22 cellular contexts compared by ENCODE assay signal in the genomic region with DNA sequence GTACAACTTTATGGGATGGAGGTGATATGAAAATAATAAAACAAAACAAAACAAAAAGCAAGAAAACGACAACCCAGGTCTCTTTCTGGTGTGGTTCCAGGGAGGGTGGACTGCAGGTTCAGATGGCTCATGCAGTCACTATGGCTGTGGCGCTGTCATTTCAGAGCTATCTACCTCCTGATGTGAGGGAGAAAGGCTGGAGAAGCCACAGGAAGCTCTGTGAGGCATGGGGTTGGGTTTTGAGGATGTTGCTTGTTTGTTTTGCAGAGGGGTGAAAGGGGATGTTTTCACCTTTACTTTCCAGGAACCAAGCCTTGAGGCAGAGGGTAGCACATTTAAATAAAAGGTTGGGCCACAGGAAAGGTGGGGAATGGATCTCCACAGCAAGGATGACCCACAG. TPM values are rescaled to one million over a fixed set of nuclear protein-coding genes. Genes with fewer than 3 reads are reported as not detected.
A peak's percentile ranks its signal among the peaks of the same experiment; 100 is the strongest.
DNase-seq lines count a peak whose midpoint lies in the region; ATAC-seq and TF ChIP-seq lines count a peak whose summit lies in the region.
"Had no signal": no experiment of that assay in that cellular context is flagged by ENCODE, and none has a peak within 500 bp of the region (broad histone marks: within the 10 kb centered on the region; RNA-seq: fewer than 3 reads in every experiment).

No MANE protein-coding gene starts in this region.

- H3K27me3 ChIP-seq in PC-9 (ENCODE audit: insufficient read depth, low read depth) (no peaks in the 10 kb centered on the region), esophagus muscularis mucosa (peaks cover 0 to 3% (median 0%) of the 10 kb centered on the region in 4 donors), uterus (no peaks in the 10 kb centered on the region)
- H3K27me3 ChIP-seq: BLaER1 treated with 17β-estradiol and CSF1 and Interleukin-3, amounts not matched to agents 10 nM and 100 nM; body of pancreas; SJSA1 had no signal

- no TSS peak for BruUV-seq in PC-9 (replicated peaks; lab: Mats Ljungman, UMichigan)

- H3K9me3 ChIP-seq in PC-9 (ENCODE audit: insufficient read depth, low read depth) (no peaks in the 10 kb centered on the region), esophagus muscularis mucosa (no peaks in the 10 kb centered on the region), uterus (no peaks in the 10 kb centered on the region)
- H3K9me3 ChIP-seq: BLaER1 treated with 17β-estradiol and CSF1 and Interleukin-3, amounts not matched to agents 10 nM and 100 nM; body of pancreas; SJSA1 had no signal

- H3K4me3 ChIP-seq in PC-9 (no peak overlapping the region), esophagus muscularis mucosa (no peak overlapping the region), uterus (no peak overlapping the region)
- H3K4me3 ChIP-seq: BLaER1 treated with 17β-estradiol and CSF1 and Interleukin-3, amounts not matched to agents 10 nM and 100 nM; body of pancreas; coronary artery; GM12878; SJSA1 had no signal

- H3K27me3 Mint-ChIP-seq in activated CD4-positive, alpha-beta T cell treated with anti-CD3 and anti-CD28 coated beads, Interleukin-2, amount 10 ng/mL, durations not matched to agents 7 days and 5 days, result no peaks in the 10 kb centered on the region
- H3K27me3 Mint-ChIP-seq: activated naive CD8-positive, alpha-beta T cell had no signal

- TF ChIP-seq CTCF in PC-9 (conservative IDR thresholded peaks at IDR 0.05), result no peak
- TF ChIP-seq CTCF in esophagus muscularis mucosa (IDR thresholded peaks at IDR 0.05), result no peak
- no peak for TF ChIP-seq CTCF in uterus (IDR thresholded peaks at IDR 0.05)

- intact Hi-C loops in PC-9 (cut with micrococcal nuclease; ENCODE audit: unreplicated experiment) (loop anchor here (5.0 to 10.0 kb wide), 2 partner anchors 264 to 334 kb away; a partner anchor contains a TSS), esophagus muscularis mucosa (cut with DNase I) (no loop called here), uterus (cut with DNase I; ENCODE audit: low total_unique reads) (loop anchor here (5.0 to 10.0 kb wide), 2 partner anchors 94 to 151 kb away; no protein-coding TSS in a partner anchor)

- H3K4me2 ChIP-seq in PC-9, result no peak overlapping the region

- peaks cover 63% of the 10 kb centered on the region for H3K4me1 Mint-ChIP-seq in activated CD4-positive, alpha-beta T cell treated with anti-CD3 and anti-CD28 coated beads, Interleukin-2, amount 10 ng/mL, durations not matched to agents 7 days and 5 days
- peaks cover 13% of the 10 kb centered on the region for H3K4me1 Mint-ChIP-seq in stimulated activated effector memory CD8-positive, alpha-beta T cell treated with anti-CD3 and anti-CD28 coated beads, Interleukin-12 subunit alpha, Interleukin-12 subunit beta, amount 100 ng/mL, for 72 hours

- peak; percentile 39 for DNase-seq in activated CD4-positive, alpha-beta T cell treated with anti-CD3 and anti-CD28 coated beads, Interleukin-2, amount 10 ng/mL, durations not matched to agents 7 days and 5 days
- no peak for DNase-seq in activated CD4-positive, alpha-beta T cell treated with anti-CD3 and anti-CD28 coated beads for 48 hours
- no peak for DNase-seq in PC-9
- DNase-seq in esophagus muscularis mucosa (ENCODE audit: extremely low spot score), result no peak
- DNase-seq in stimulated activated effector memory CD8-positive, alpha-beta T cell treated with anti-CD3 and anti-CD28 coated beads, Interleukin-12 subunit alpha, Interleukin-12 subunit beta, amount 100 ng/mL, for 72 hours (ENCODE audit: low spot score in 2 of 2), result no peak
- no peak for DNase-seq in COR-L47 (lab: John Stamatoyannopoulos, UW)
- DNase-seq in uterus, result no peak
- no peak for DNase-seq in iPS-NIHi11 (ENCODE audit: low spot score)
- DNase-seq: activated CD4-positive, alpha-beta T cell treated with anti-CD3 and anti-CD28 coated beads for 1 hour; body of pancreas; H9; NCI-H1417; posterior cingulate gyrus; stimulated activated CD4-positive, alpha-beta T cell treated with anti-CD3 and anti-CD28 coated beads, Interleukin-2, amount 100 ng/mL, for 24 hours; T-helper 9 cell had no signal

- no peaks in the 10 kb centered on the region for H4K20me1 ChIP-seq in PC-9 (ENCODE audit: insufficient read depth)
- H4K20me1 ChIP-seq: BLaER1 treated with 17β-estradiol and CSF1 and Interleukin-3, amounts not matched to agents 10 nM and 100 nM had no signal

- H3K27ac Mint-ChIP-seq in activated CD4-positive, alpha-beta T cell treated with anti-CD3 and anti-CD28 coated beads, Interleukin-2, amount 10 ng/mL, durations not matched to agents 7 days and 5 days, result peak overlapping the region; percentile 86
- peak overlapping the region; percentile 57 for H3K27ac Mint-ChIP-seq in stimulated activated effector memory CD8-positive, alpha-beta T cell treated with anti-CD3 and anti-CD28 coated beads, Interleukin-12 subunit alpha, Interleukin-12 subunit beta, amount 100 ng/mL, for 72 hours
- H3K27ac Mint-ChIP-seq: activated naive CD8-positive, alpha-beta T cell had no signal

- 87% methylated on average over 2 of the region's 2 CpGs for WGBS in esophagus muscularis mucosa

- 0 out of 2 replicates have a peak, but pooled peaks cover 2% of the 10 kb centered on the region for H3K36me3 ChIP-seq in PC-9 (ENCODE audit: low read depth)
- peaks cover 21 to 70% (median 27%) of the 10 kb centered on the region in 4 donors for H3K36me3 ChIP-seq in esophagus muscularis mucosa
- H3K36me3 ChIP-seq in uterus, result no peaks in the 10 kb centered on the region

- H3K27ac ChIP-seq in PC-9, result peak overlapping the region; percentile 50; the same call in 1 of the 2 replicates
- H3K27ac ChIP-seq in esophagus muscularis mucosa (replicated peaks in 1 of 4), result peak overlapping the region; percentile 60 to 84 (median 77)
- H3K27ac ChIP-seq in uterus, result peak overlapping the region in 1 of 2 donors; percentile 52
- H3K27ac ChIP-seq: BLaER1 treated with 17β-estradiol and CSF1 and Interleukin-3, amounts not matched to agents 10 nM and 100 nM; body of pancreas; coronary artery; SJSA1 had no signal

- TF ChIP-seq POLR2A in esophagus muscularis mucosa (IDR thresholded peaks at IDR 0.05; ENCODE audit: low read depth) (no peak), uterus (IDR thresholded peaks at IDR 0.05) (no peak)

- H3F3A ChIP-seq in PC-9 (ENCODE audit: insufficient read depth, low read depth), result peaks cover 22% of the 10 kb centered on the region; the same call in 1 of the 2 replicates

- H3K9me3 Mint-ChIP-seq in activated CD4-positive, alpha-beta T cell treated with anti-CD3 and anti-CD28 coated beads, Interleukin-2, amount 10 ng/mL, durations not matched to agents 7 days and 5 days, result no peaks in the 10 kb centered on the region
- H3K9me3 Mint-ChIP-seq in stimulated activated effector memory CD8-positive, alpha-beta T cell treated with anti-CD3 and anti-CD28 coated beads, Interleukin-12 subunit alpha, Interleukin-12 subunit beta, amount 100 ng/mL, for 72 hours, result no peaks in the 10 kb centered on the region
- H3K9me3 Mint-ChIP-seq: H9 had no signal

- TF ChIP-seq EP300 in esophagus muscularis mucosa (IDR thresholded peaks at IDR 0.05), result no peak

- POLR2A ChIA-PET in activated CD4-positive, alpha-beta T cell treated with anti-CD3 and anti-CD28 coated beads, Interleukin-2, amount 10 ng/mL, durations not matched to agents 7 days and 5 days (lab: Charles Lee), result no interaction called here
- POLR2A ChIA-PET in PC-9 (lab: Charles Lee; ENCODE audit: unreplicated experiment), result no interaction called here

- no peak overlapping the region for H2AFZ ChIP-seq in PC-9

- CTCF ChIA-PET in activated CD4-positive, alpha-beta T cell treated with anti-CD3 and anti-CD28 coated beads, Interleukin-2, amount 10 ng/mL, durations not matched to agents 7 days and 5 days (lab: Charles Lee), result interaction anchor here (0.6 to 2.7 kb wide), 5 partner anchors 9 to 295 kb away, joined by 3 to 7 read pairs (median 5); no protein-coding TSS in a partner anchor
- CTCF ChIA-PET in PC-9 (lab: Charles Lee), result interaction anchor here (0.6 kb wide), 1 partner anchor 63 kb away, joined by 3 read pairs; no protein-coding TSS in a partner anchor

- no peaks in the 10 kb centered on the region for H3K9me2 ChIP-seq in PC-9 (ENCODE audit: insufficient read depth)

- H3K79me2 ChIP-seq in PC-9 (ENCODE audit: low read depth), result no peaks in the 10 kb centered on the region

- H3K4me1 ChIP-seq in PC-9 (replicated peaks; ENCODE audit: insufficient read depth) (peaks cover 26% of the 10 kb centered on the region), esophagus muscularis mucosa (peaks cover 3 to 58% (median 49%) of the 10 kb centered on the region in 4 donors), uterus (no peaks in the 10 kb centered on the region)
- H3K4me1 ChIP-seq: body of pancreas had no signal

- ATAC-seq in stimulated activated effector memory CD8-positive, alpha-beta T cell treated with anti-CD3 and anti-CD28 coated beads, Interleukin-12 subunit alpha, Interleukin-12 subunit beta, amount 100 ng/mL, for 72 hours, result no peak
- ATAC-seq: body of pancreas, GM12878 had no signal

- peaks cover 75% of the 10 kb centered on the region for H3K36me3 Mint-ChIP-seq in activated CD4-positive, alpha-beta T cell treated with anti-CD3 and anti-CD28 coated beads, Interleukin-2, amount 10 ng/mL, durations not matched to agents 7 days and 5 days (ENCODE audit: low read depth)
- H3K36me3 Mint-ChIP-seq in stimulated activated effector memory CD8-positive, alpha-beta T cell treated with anti-CD3 and anti-CD28 coated beads, Interleukin-12 subunit alpha, Interleukin-12 subunit beta, amount 100 ng/mL, for 72 hours, result peaks cover 95% of the 10 kb centered on the region
- H3K36me3 Mint-ChIP-seq: activated naive CD8-positive, alpha-beta T cell had no signal

- H3K4me3 Mint-ChIP-seq in activated CD4-positive, alpha-beta T cell treated with anti-CD3 and anti-CD28 coated beads, Interleukin-2, amount 10 ng/mL, durations not matched to agents 7 days and 5 days, result peak overlapping the region; percentile 0
- no peak overlapping the region for H3K4me3 Mint-ChIP-seq in stimulated activated effector memory CD8-positive, alpha-beta T cell treated with anti-CD3 and anti-CD28 coated beads, Interleukin-12 subunit alpha, Interleukin-12 subunit beta, amount 100 ng/mL, for 72 hours
- H3K4me3 Mint-ChIP-seq: activated naive CD8-positive, alpha-beta T cell; H9; nephron had no signal

RNA-seq across cellular contexts. Expression of a gene that starts 18.7 kb away (rescaled TPM):
- total RNA-seq in activated CD4-positive, alpha-beta T cell treated with anti-CD3 and anti-CD28 coated beads, Interleukin-2, amount 10 ng/mL, durations not matched to agents 7 days and 5 days, result under 1 TPM; 0.10 to 0.17 TPM
- total RNA-seq in PC-9 (2021), result 0.24 TPM in 1 of 2 replicates, not detected in the other
- total RNA-seq in esophagus muscularis mucosa, result 1 to 10 TPM; 1.6 to 4.2 (median 2.6) TPM
- under 1 TPM in 2 of 4 donors, not detected in 2; 0.14 to 0.43 TPM for total RNA-seq in uterus
- total RNA-seq: body of pancreas, H9, lung microvascular endothelial cell had no signal
